In the genomic region with DNA sequence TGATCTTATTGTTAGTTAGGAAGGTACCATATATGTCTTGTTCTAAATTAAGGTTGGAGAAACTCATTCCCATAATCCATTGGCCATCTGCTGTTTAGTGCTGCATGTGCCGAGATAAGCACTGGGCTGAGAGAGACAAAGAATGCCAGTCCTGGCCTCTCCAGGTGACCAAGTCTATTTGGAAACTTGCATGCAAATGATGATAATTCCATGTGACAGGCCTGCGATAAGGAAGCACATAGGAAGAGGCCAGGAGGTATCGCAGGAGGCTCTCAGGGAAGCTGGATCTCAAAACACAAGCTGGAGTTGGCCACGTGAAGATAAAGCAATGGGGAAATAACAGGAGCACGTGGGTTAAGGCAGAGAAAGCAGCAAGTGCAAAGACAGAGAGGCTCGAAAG, we compare ENCODE assay signal across 14 cellular contexts. TPM values are rescaled to one million over a fixed set of nuclear protein-coding genes. Genes with fewer than 3 reads are reported as not detected.
A peak's percentile ranks its signal among the peaks of the same experiment; 100 is the strongest.
DNase-seq lines count a peak whose midpoint lies in the region; ATAC-seq, FAIRE-seq and TF ChIP-seq lines count a peak whose summit lies in the region.
"Had no signal": no experiment of that assay in that cellular context is flagged by ENCODE, and none has a peak within 500 bp of the region (broad histone marks: within the 10 kb centered on the region; RNA-seq: fewer than 3 reads in every experiment).

No MANE protein-coding gene starts in this region.

- intact Hi-C loops in activated naive CD4-positive, alpha-beta T cell treated with anti-CD3 and anti-CD28 coated beads for 36 hours (cut with micrococcal nuclease), result loop anchor here (1.0 to 2.0 kb wide), 8 partner anchors 39 to 479 kb away; partner anchors contain the start of genes ARPP19 and MYO5C
- intact Hi-C loops in dorsolateral prefrontal cortex (cut with DNase I), result loop anchor here (2.0 to 10.0 kb wide), 8 partner anchors 76 to 481 kb away; partner anchors contain the start of genes ARPP19 (in 2 of the 2) and MYO5A (in 2 of the 2)
- intact Hi-C loops in activated T-helper 2 cell treated with anti-CD3 and anti-CD28 coated beads, Interferon-gamma antibody, Interleukin-2, Interleukin-4, amounts not matched to agents 10 μg/mL and 5 μg/mL and 100 μg/mL, durations not matched to agents 14 hours and 24 hours and 36 hours (cut with micrococcal nuclease), result loop anchor here (1.0 to 10.0 kb wide), 5 partner anchors 36 to 521 kb away; partner anchors contain the start of gene LYSMD2

- 62 to 67% (median 64%) methylated on average over 6 of the region's 6 CpGs for WGBS in small intestine, 3 donors

- TF ChIP-seq CTCF in dorsolateral prefrontal cortex (IDR thresholded peaks at IDR 0.05 in 54 of 56, conservative IDR thresholded peaks at IDR 0.05 in 2 of 56; ENCODE audit: low read depth in 1 of 56, partially characterized antibody in 56 of 56), result no peak

- peaks cover 0 to 2% of the 10 kb centered on the region in 2 donors for H3K36me3 ChIP-seq in small intestine (ENCODE audit: control insufficient read depth in 2 of 2, insufficient read depth in 2 of 2, low read length in 2 of 2)
- H3K36me3 ChIP-seq: upper lobe of right lung had no signal

- H3K9me3 Mint-ChIP-seq in activated naive CD4-positive, alpha-beta T cell treated with anti-CD3 and anti-CD28 coated beads, Interleukin-2, amount 50 U/mL, for 24 hours, result no peaks in the 10 kb centered on the region
- no peaks in the 10 kb centered on the region for H3K9me3 Mint-ChIP-seq in activated naive CD4-positive, alpha-beta T cell treated with anti-CD3 and anti-CD28 coated beads for 36 hours
- no peaks in the 10 kb centered on the region for H3K9me3 Mint-ChIP-seq in activated T-helper 2 cell treated with anti-CD3 and anti-CD28 coated beads, Interferon-gamma antibody, Interleukin-2, Interleukin-4, amounts not matched to agents 10 μg/mL and 5 μg/mL and 100 μg/mL, durations not matched to agents 14 hours and 24 hours and 36 hours

- no peak overlapping the region for H3K4me3 Mint-ChIP-seq in activated naive CD4-positive, alpha-beta T cell treated with anti-CD3 and anti-CD28 coated beads, Interleukin-2, amount 50 U/mL, for 24 hours
- no peak overlapping the region for H3K4me3 Mint-ChIP-seq in activated naive CD4-positive, alpha-beta T cell treated with anti-CD3 and anti-CD28 coated beads for 36 hours
- H3K4me3 Mint-ChIP-seq in activated T-helper 2 cell treated with anti-CD3 and anti-CD28 coated beads, Interferon-gamma antibody, Interleukin-2, Interleukin-4, amounts not matched to agents 10 μg/mL and 5 μg/mL and 100 μg/mL, durations not matched to agents 14 hours and 24 hours and 36 hours (ENCODE audit: low read depth), result no peak overlapping the region

- CTCF ChIA-PET in activated naive CD4-positive, alpha-beta T cell treated with anti-CD3 and anti-CD28 coated beads for 36 hours (lab: Charles Lee), result interaction anchor here (0.7 to 6.0 kb wide), 17 partner anchors 10 to 479 kb away, joined by 3 to 48 read pairs (median 5); no protein-coding TSS in a partner anchor

- peaks cover 16% of the 10 kb centered on the region for H3K4me1 Mint-ChIP-seq in activated naive CD4-positive, alpha-beta T cell treated with anti-CD3 and anti-CD28 coated beads, Interleukin-2, amount 50 U/mL, for 24 hours
- H3K4me1 Mint-ChIP-seq in activated naive CD4-positive, alpha-beta T cell treated with anti-CD3 and anti-CD28 coated beads for 36 hours (ENCODE audit: low read depth), result peaks cover 16% of the 10 kb centered on the region
- H3K4me1 Mint-ChIP-seq in activated T-helper 2 cell treated with anti-CD3 and anti-CD28 coated beads, Interferon-gamma antibody, Interleukin-2, Interleukin-4, amounts not matched to agents 10 μg/mL and 5 μg/mL and 100 μg/mL, durations not matched to agents 14 hours and 24 hours and 36 hours (ENCODE audit: low read depth), result peaks cover 38% of the 10 kb centered on the region

- no peaks in the 10 kb centered on the region for H3K27me3 Mint-ChIP-seq in activated naive CD4-positive, alpha-beta T cell treated with anti-CD3 and anti-CD28 coated beads, Interleukin-2, amount 50 U/mL, for 24 hours
- H3K27me3 Mint-ChIP-seq in activated naive CD4-positive, alpha-beta T cell treated with anti-CD3 and anti-CD28 coated beads for 36 hours (ENCODE audit: low read depth), result no peaks in the 10 kb centered on the region
- H3K27me3 Mint-ChIP-seq in activated T-helper 2 cell treated with anti-CD3 and anti-CD28 coated beads, Interferon-gamma antibody, Interleukin-2, Interleukin-4, amounts not matched to agents 10 μg/mL and 5 μg/mL and 100 μg/mL, durations not matched to agents 14 hours and 24 hours and 36 hours (ENCODE audit: low read depth), result no peaks in the 10 kb centered on the region

- DNase-seq in activated naive CD4-positive, alpha-beta T cell treated with anti-CD3 and anti-CD28 coated beads for 36 hours, result no peak
- DNase-seq in OCI-M2 (lab: John Stamatoyannopoulos, UW; ENCODE audit: unreplicated experiment) (peak; percentile 28), dorsolateral prefrontal cortex (peak in 1 of 10 donors; percentile 69), small intestine (peak; percentile 22), DMS153 treated with DMSO at 0.1 percent for 48 hours (lab: John Stamatoyannopoulos, UW; ENCODE audit: unreplicated experiment) (no peak)
- DNase-seq in activated T-helper 2 cell treated with anti-CD3 and anti-CD28 coated beads, Interferon-gamma antibody, Interleukin-2, Interleukin-4, amounts not matched to agents 10 μg/mL and 5 μg/mL and 100 μg/mL, durations not matched to agents 14 hours and 24 hours and 36 hours (ENCODE audit: low spot score), result no peak
- DNase-seq: cortex of kidney, NCI-H1048, upper lobe of right lung had no signal

- H3K27me3 ChIP-seq in dorsolateral prefrontal cortex (no peaks in the 10 kb centered on the region), small intestine (ENCODE audit: control insufficient read depth in 2 of 2, insufficient read depth in 2 of 2, low read length in 2 of 2) (no peaks in the 10 kb centered on the region)
- H3K27me3 ChIP-seq: upper lobe of right lung had no signal

- peak overlapping the region; percentile 14 for H3K27ac Mint-ChIP-seq in activated naive CD4-positive, alpha-beta T cell treated with anti-CD3 and anti-CD28 coated beads, Interleukin-2, amount 50 U/mL, for 24 hours
- no peak overlapping the region for H3K27ac Mint-ChIP-seq in activated naive CD4-positive, alpha-beta T cell treated with anti-CD3 and anti-CD28 coated beads for 36 hours
- H3K27ac Mint-ChIP-seq in activated T-helper 2 cell treated with anti-CD3 and anti-CD28 coated beads, Interferon-gamma antibody, Interleukin-2, Interleukin-4, amounts not matched to agents 10 μg/mL and 5 μg/mL and 100 μg/mL, durations not matched to agents 14 hours and 24 hours and 36 hours, result no peak overlapping the region

- FAIRE-seq in small intestine (lab: Jason Lieb, UNC), result no peak
- FAIRE-seq: astrocyte, frontal cortex had no signal

- no peaks in the 10 kb centered on the region for H3K36me3 Mint-ChIP-seq in activated naive CD4-positive, alpha-beta T cell treated with anti-CD3 and anti-CD28 coated beads, Interleukin-2, amount 50 U/mL, for 24 hours
- no peaks in the 10 kb centered on the region for H3K36me3 Mint-ChIP-seq in activated naive CD4-positive, alpha-beta T cell treated with anti-CD3 and anti-CD28 coated beads for 36 hours (ENCODE audit: low read depth)
- H3K36me3 Mint-ChIP-seq in activated T-helper 2 cell treated with anti-CD3 and anti-CD28 coated beads, Interferon-gamma antibody, Interleukin-2, Interleukin-4, amounts not matched to agents 10 μg/mL and 5 μg/mL and 100 μg/mL, durations not matched to agents 14 hours and 24 hours and 36 hours (ENCODE audit: low read depth), result no peaks in the 10 kb centered on the region

- no peaks in the 10 kb centered on the region for H3K4me1 ChIP-seq in small intestine (ENCODE audit: control insufficient read depth in 2 of 2, insufficient read depth in 1 of 2, low read depth in 1 of 2, low read length in 1 of 2)
- H3K4me1 ChIP-seq: upper lobe of right lung had no signal

- H3K9me3 ChIP-seq in small intestine (ENCODE audit: control insufficient read depth, low read depth), result no peaks in the 10 kb centered on the region
- H3K9me3 ChIP-seq: upper lobe of right lung had no signal

- peak overlapping the region in 31 of 59 donors; percentile 0 to 78 (median 46) for H3K27ac ChIP-seq in dorsolateral prefrontal cortex
- no peak overlapping the region for H3K27ac ChIP-seq in small intestine (ENCODE audit: low read depth in 1 of 2, low read length in 1 of 2)
- H3K27ac ChIP-seq: HL-60, upper lobe of right lung had no signal

- no peak for ATAC-seq in HG03045 (IDR thresholded peaks at IDR 0.05; ENCODE audit: unreplicated experiment)

- H3K4me3 ChIP-seq in dorsolateral prefrontal cortex, result peak overlapping the region in 3 of 59 donors; percentile 4 to 34 (median 30)
- H3K4me3 ChIP-seq in small intestine (ENCODE audit: low read depth in 1 of 2, low read length in 2 of 2), result no peak overlapping the region
- H3K4me3 ChIP-seq: upper lobe of right lung had no signal

RNA-seq across cellular contexts. Expression of gene MYO5C, which starts 39.7 kb away (rescaled TPM):
- under 1 TPM; 0.19 to 0.25 TPM for total RNA-seq in activated naive CD4-positive, alpha-beta T cell treated with anti-CD3 and anti-CD28 coated beads for 36 hours
- 10 to 100 TPM in 100 of 120 experiments, 1 to 10 TPM in 20; 5.9 to 29.2 (median 12.9) TPM for total RNA-seq in dorsolateral prefrontal cortex
- polyA plus RNA-seq in small intestine, result 10 to 100 TPM in 1 of 3 donors, 1 to 10 TPM in 2; 2.4 to 10.4 (median 3.1) TPM
- 0.32 and 0.64 TPM in 2 replicates for total RNA-seq in activated T-helper 2 cell treated with anti-CD3 and anti-CD28 coated beads, Interferon-gamma antibody, Interleukin-2, Interleukin-4, amounts not matched to agents 10 μg/mL and 5 μg/mL and 100 μg/mL, durations not matched to agents 14 hours and 24 hours and 36 hours

Comparison
In these comparisons a context has a peak if more than half of its experiments do, and no peak if none do; other contexts are left out.
1. DNase-seq: peak in OCI-M2 (single experiment) and small intestine (single experiment); none in activated naive CD4-positive, alpha-beta T cell treated with anti-CD3 and anti-CD28 coated beads for 36 hours (single experiment), DMS153 treated with DMSO at 0.1 percent for 48 hours (single experiment) and activated T-helper 2 cell treated with anti-CD3 and anti-CD28 coated beads, Interferon-gamma antibody, Interleukin-2, Interleukin-4, amounts not matched to agents 10 μg/mL and 5 μg/mL and 100 μg/mL, durations not matched to agents 14 hours and 24 hours and 36 hours (single experiment).
2. H3K27ac ChIP-seq: peak in dorsolateral prefrontal cortex (31 of 59); none in small intestine (0 of 2).